9 cellular contexts compared by ENCODE assay signal in genomic region chr1:9009438-9010366, GRCh38. TPM values are rescaled to one million over a fixed set of nuclear protein-coding genes. Genes with fewer than 3 reads are reported as not detected.
DNase-seq lines count a peak whose midpoint lies in the region; ATAC-seq and TF ChIP-seq lines count a peak whose summit lies in the region.
"Had no signal": no experiment of that assay in that cellular context is flagged by ENCODE, and none has a peak within 500 bp of the region (broad histone marks: within the 10 kb centered on the region; RNA-seq: fewer than 3 reads in every experiment).

No MANE protein-coding gene starts in this region.

- TF ChIP-seq CTCF in A673 (conservative IDR thresholded peaks at IDR 0.05; ENCODE audit: low read depth, low read length) (peak; percentile 67), GM13977 (IDR thresholded peaks at IDR 0.05; ENCODE audit: extremely low read depth, insufficient read depth, missing control alignments) (peak; percentile 87), fibroblast of mammary gland (conservative IDR thresholded peaks at IDR 0.05; ENCODE audit: control insufficient read depth, insufficient read depth, low read depth, low read length) (peak; percentile 59), spleen (IDR thresholded peaks at IDR 0.05 in 8 of 11, conservative IDR thresholded peaks at IDR 0.05 in 3 of 11) (peak in 10 of 11 experiments; percentile 31 to 74 (median 65))

- H3K27ac ChIP-seq in A673 (ENCODE audit: low read depth, low read length, poor library complexity, severe bottlenecking) (no peak overlapping the region), spleen (no peak overlapping the region)

- H3K4me1 ChIP-seq in A673 (ENCODE audit: insufficient read depth, low read length, poor library complexity, severe bottlenecking) (no peaks in the 10 kb centered on the region), spleen (peaks cover 7 to 49% (median 32%) of the 10 kb centered on the region in 6 donors)

- in situ Hi-C loops in GM13977 (cut with MboI; ENCODE audit: low pct_unique_long_range_greater_than_20kb, low sequenced_read_pairs, unreplicated experiment): loop anchor here (5.0 kb wide), 1 partner anchor 93 kb away; no protein-coding TSS in a partner anchor

- no peak for TF ChIP-seq POLR2A in spleen (IDR thresholded peaks at IDR 0.05)

- intact Hi-C loops in A673 (cut with micrococcal nuclease; ENCODE audit: unreplicated experiment) (loop anchor here (5.0 kb wide), 2 partner anchors 92 to 93 kb away; no protein-coding TSS in a partner anchor), spleen (cut with DNase I; ENCODE audit: low total_unique reads) (loop anchor here (5.0 kb wide), 1 partner anchor 93 kb away; no protein-coding TSS in a partner anchor), sciatic nerve (cut with DNase I) (no loop called here)

- no TSS peak for BruUV-seq in A673 (replicated peaks; lab: Mats Ljungman, UMichigan)

- WGBS in spleen, 5 donors: 42 to 59% (median 54%) methylated on average over 20 to 21 of the region's 21 CpGs

- peak; percentile 46 for DNase-seq in A673 (ENCODE audit: low spot score)
- DNase-seq in GM13977 (ENCODE audit: low spot score): peak; percentile 66
- peak; percentile 31 to 71 for DNase-seq in SHP77 (lab: John Stamatoyannopoulos, UW)
- DNase-seq in fibroblast of mammary gland (ENCODE audit: low read depth): peak; percentile 35
- peak; percentile 85 for DNase-seq in spleen
- DNase-seq in retina: no peak
- no peak for DNase-seq in sciatic nerve (ENCODE audit: low spot score)
- no peak for DNase-seq in NCI-H524 treated with DMSO at 0.1 percent for 48 hours (lab: John Stamatoyannopoulos, UW)

- POLR2A ChIA-PET in A673 (lab: Charles Lee; ENCODE audit: low non-redundant PET): no interaction called here

- H3K27me3 ChIP-seq in A673 (replicated peaks; ENCODE audit: insufficient read depth, low read depth, low read length, poor library complexity): no peaks in the 10 kb centered on the region
- no peaks in the 10 kb centered on the region for H3K27me3 ChIP-seq in spleen (replicated peaks in 1 of 7)

- no peaks in the 10 kb centered on the region for H3K36me3 ChIP-seq in A673 (ENCODE audit: insufficient read depth, low read length, poor library complexity, severe bottlenecking)
- no peaks in the 10 kb centered on the region for H3K36me3 ChIP-seq in spleen
- H3K36me3 ChIP-seq: HAP-1 had no signal

- CTCF ChIA-PET in A673 (lab: Charles Lee): no interaction called here

- H3K4me3 ChIP-seq in A673 (ENCODE audit: low read depth, low read length, poor library complexity, severe bottlenecking) (no peak overlapping the region), fibroblast of mammary gland (ENCODE audit: control insufficient read depth, low read depth, low read length) (no peak overlapping the region), spleen (no peak overlapping the region)
- H3K4me3 ChIP-seq: HAP-1 had no signal

- ATAC-seq in sciatic nerve: no peak

- no peaks in the 10 kb centered on the region for H3K9me3 ChIP-seq in A673 (ENCODE audit: low read depth, low read length, poor library complexity, severe bottlenecking)
- no peaks in the 10 kb centered on the region for H3K9me3 ChIP-seq in spleen
- H3K9me3 ChIP-seq: HAP-1 had no signal

RNA-seq across cellular contexts. Expression of gene SLC2A7, which starts 16.5 kb away (rescaled TPM):
- total RNA-seq in A673 (2021): not detected in 2 replicates
- not detected for total RNA-seq in spleen
- not detected for polyA plus RNA-seq in spleen
- not detected for total RNA-seq in sciatic nerve

RNA-seq across cellular contexts. Expression of gene SLC2A5, which starts 59.7 kb away (rescaled TPM):
- total RNA-seq in A673 (2021): not detected in 2 replicates
- 10 to 100 TPM in 1 of 7 donors, 1 to 10 TPM in 6; 5.3 to 23.6 (median 8.4) TPM for total RNA-seq in spleen
- 1 to 10 TPM; 2.9 to 4.6 (median 3.2) TPM for polyA plus RNA-seq in spleen
- 9.4 TPM for total RNA-seq in sciatic nerve

Comparison
In these comparisons a context has a peak if more than half of its experiments do, and no peak if none do; other contexts are left out.
1. DNase-seq: peak in A673 (single experiment), GM13977 (single experiment), SHP77 (2 of 2), fibroblast of mammary gland (single experiment) and spleen (single experiment); none in retina (single experiment), sciatic nerve (single experiment) and NCI-H524 treated with DMSO at 0.1 percent for 48 hours (single experiment).
2. Peak in every context shown above with its lines, with median percentiles within 50 percentile points of each other: CTCF ChIP-seq.